In genomic region chr1:34452451-34452850, GRCh38 we compare ENCODE assay signal across 25 cellular contexts.
"Had no signal": no experiment of that assay in that cellular context is flagged by ENCODE, and none has a peak within 500 bp of the region (broad histone marks: within the 10 kb centered on the region; RNA-seq: fewer than 3 reads in every experiment).

No MANE protein-coding gene starts in this region.

- FAIRE-seq: endometrium, frontal cortex, islet of Langerhans, keratinocyte had no signal

- H3K4me1 ChIP-seq: colonic mucosa, esophagus squamous epithelium, foreskin keratinocyte, gastroesophageal sphincter, heart left ventricle, left lung, lower lobe of right lung had no signal

- H3K4me2 ChIP-seq: hepatocyte had no signal

- H2AFZ ChIP-seq: hepatocyte had no signal

- H3K36me3 ChIP-seq: colonic mucosa, esophagus squamous epithelium, gastroesophageal sphincter, heart left ventricle, left lung, lower lobe of right lung had no signal

- H3K27me3 ChIP-seq: colonic mucosa, foreskin keratinocyte, hepatocyte, left lung had no signal

- ATAC-seq: effector memory CD8-positive, alpha-beta T cell; esophagus mucosa; foreskin keratinocyte; gastroesophageal sphincter; heart left ventricle; left cardiac atrium; left lung; left ventricle myocardium superior; lower lobe of right lung; naive thymus-derived CD4-positive, alpha-beta T cell had no signal

- DNase-seq: colonic mucosa; cortex of kidney; effector CD8-positive, alpha-beta T cell; effector memory CD8-positive, alpha-beta T cell; endodermal cell; erythroblast; esophagus squamous epithelium; foreskin keratinocyte; heart left ventricle; hypothalamus; left cardiac atrium; left lung; left ventricle myocardium superior; lower lobe of right lung; mesenchymal stem cell; midbrain; naive thymus-derived CD4-positive, alpha-beta T cell had no signal

- H3K27ac ChIP-seq: colonic mucosa, epithelial cell of prostate, esophagus squamous epithelium, foreskin keratinocyte, gastroesophageal sphincter, heart left ventricle, hepatocyte, left lung, lower lobe of right lung had no signal

- H3K4me3 ChIP-seq: colonic mucosa, esophagus squamous epithelium, gastroesophageal sphincter, heart left ventricle, hepatocyte, left lung, lower lobe of right lung had no signal

- H3K79me2 ChIP-seq: hepatocyte had no signal

- H3K9me3 ChIP-seq: colonic mucosa, esophagus squamous epithelium, gastroesophageal sphincter, heart left ventricle, left lung, lower lobe of right lung had no signal
